ENCODE assay signal across 1 cellular context in the genomic region with DNA sequence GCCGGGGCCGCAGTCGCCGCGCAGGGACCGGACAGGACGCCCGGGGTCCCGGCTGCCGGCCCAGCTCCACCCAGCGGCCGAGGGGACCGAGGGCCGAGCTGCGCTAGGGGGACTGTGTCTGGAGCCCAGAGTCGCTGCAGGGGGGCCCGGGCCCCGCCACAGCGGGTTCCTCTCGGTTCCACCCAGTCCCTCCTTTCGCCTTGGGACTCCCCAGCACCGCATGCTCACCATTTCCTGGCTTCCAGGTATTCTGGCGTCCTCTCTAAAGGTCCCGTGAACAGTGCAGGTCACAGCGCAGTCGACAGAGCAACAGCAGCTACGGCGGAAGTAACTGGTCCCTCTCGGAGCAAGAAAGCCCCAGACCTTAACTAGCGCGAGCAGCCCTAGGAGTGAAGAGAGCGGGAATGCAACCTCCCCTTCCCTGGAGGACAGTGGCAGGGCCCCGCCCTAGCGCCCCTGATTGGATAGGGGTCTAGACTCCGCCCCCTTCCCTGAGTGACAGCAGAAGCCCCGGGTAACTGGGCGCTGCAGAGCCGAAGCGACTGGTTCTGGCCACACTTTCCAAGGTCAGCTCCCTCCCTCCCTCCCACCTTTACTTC.
TF ChIP-seq lines count a peak whose summit lies in the region.

Gene ZNF878 (minus strand): TSS at position 391 of the 599 bp plus-strand sequence. CDS start 160 bp downstream, at position 231.

TF ChIP-seq in WTC11, 78 proteins besides CTCF, POLR2A, EP300 and RAD21 (continued from another document and continues in another):
- TF ChIP-seq, protein P1, sequence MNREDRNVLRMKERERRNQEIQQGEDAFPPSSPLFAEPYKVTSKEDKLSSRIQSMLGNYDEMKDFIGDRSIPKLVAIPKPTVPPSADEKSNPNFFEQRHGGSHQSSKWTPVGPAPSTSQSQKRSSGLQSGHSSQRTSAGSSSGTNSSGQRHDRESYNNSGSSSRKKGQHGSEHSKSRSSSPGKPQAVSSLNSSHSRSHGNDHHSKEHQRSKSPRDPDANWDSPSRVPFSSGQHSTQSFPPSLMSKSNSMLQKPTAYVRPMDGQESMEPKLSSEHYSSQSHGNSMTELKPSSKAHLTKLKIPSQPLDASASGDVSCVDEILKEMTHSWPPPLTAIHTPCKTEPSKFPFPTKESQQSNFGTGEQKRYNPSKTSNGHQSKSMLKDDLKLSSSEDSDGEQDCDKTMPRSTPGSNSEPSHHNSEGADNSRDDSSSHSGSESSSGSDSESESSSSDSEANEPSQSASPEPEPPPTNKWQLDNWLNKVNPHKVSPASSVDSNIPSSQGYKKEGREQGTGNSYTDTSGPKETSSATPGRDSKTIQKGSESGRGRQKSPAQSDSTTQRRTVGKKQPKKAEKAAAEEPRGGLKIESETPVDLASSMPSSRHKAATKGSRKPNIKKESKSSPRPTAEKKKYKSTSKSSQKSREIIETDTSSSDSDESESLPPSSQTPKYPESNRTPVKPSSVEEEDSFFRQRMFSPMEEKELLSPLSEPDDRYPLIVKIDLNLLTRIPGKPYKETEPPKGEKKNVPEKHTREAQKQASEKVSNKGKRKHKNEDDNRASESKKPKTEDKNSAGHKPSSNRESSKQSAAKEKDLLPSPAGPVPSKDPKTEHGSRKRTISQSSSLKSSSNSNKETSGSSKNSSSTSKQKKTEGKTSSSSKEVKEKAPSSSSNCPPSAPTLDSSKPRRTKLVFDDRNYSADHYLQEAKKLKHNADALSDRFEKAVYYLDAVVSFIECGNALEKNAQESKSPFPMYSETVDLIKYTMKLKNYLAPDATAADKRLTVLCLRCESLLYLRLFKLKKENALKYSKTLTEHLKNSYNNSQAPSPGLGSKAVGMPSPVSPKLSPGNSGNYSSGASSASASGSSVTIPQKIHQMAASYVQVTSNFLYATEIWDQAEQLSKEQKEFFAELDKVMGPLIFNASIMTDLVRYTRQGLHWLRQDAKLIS (CRISPR knock-in tag; IDR thresholded peaks at IDR 0.05; ENCODE audit: borderline replicate concordance): no peak; the same call in 1 of the 2 replicates
- no peak for TF ChIP-seq CREB1 (CRISPR knock-in tag; IDR thresholded peaks at IDR 0.05)
- TF ChIP-seq NR2C2 (CRISPR knock-in tag; IDR thresholded peaks at IDR 0.05): no peak
- no peak for TF ChIP-seq ZNF671 (CRISPR knock-in tag; IDR thresholded peaks at IDR 0.05)
- no peak for TF ChIP-seq MYBL2 (CRISPR knock-in tag; IDR thresholded peaks at IDR 0.05)
- TF ChIP-seq, protein P2, sequence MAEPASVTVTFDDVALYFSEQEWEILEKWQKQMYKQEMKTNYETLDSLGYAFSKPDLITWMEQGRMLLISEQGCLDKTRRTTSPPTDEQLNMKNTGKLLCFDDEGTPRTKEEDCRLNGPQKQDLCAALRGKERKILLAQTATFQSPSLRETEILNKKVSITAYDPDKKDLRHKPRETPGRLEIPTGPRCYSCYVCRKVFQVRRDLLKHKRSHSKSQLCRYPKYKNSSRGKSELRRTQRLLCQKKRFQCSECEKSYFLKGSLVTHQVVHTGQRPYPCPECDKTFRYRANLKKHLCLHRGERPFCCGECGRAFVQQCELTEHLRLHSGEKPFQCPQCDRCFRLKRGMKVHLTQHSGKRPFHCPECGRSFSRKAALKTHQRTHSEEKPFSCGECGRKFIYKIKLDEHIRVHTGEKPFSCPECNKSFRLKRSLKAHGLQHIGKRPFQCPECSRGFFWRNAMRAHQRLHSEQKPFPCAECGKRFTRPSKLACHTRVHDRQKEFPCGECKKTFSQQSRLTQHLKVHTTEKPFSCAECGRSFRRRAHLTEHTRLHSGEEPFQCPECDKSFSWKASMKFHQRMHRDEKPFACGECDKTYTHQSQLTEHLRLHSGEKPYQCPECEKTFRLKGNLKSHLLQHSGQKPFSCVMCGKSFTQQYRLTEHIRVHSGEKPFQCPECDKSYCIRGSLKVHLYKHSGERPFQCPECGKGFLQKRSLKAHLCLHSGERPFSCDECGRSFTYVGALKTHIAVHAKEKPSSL (CRISPR knock-in tag; conservative IDR thresholded peaks at IDR 0.05): no peak
- peak; percentile 72; the same call in 1 of the 2 replicates for TF ChIP-seq GABPB1 (CRISPR knock-in tag; IDR thresholded peaks at IDR 0.05)
- no peak for TF ChIP-seq E2F4 (CRISPR knock-in tag; IDR thresholded peaks at IDR 0.05; ENCODE audit: borderline replicate concordance, low read depth)
- TF ChIP-seq RELA (CRISPR knock-in tag; IDR thresholded peaks at IDR 0.05; ENCODE audit: borderline replicate concordance): no peak
- TF ChIP-seq PREB (CRISPR knock-in tag; IDR thresholded peaks at IDR 0.05; ENCODE audit: borderline replicate concordance): no peak
- no peak for TF ChIP-seq SMAD3 (CRISPR knock-in tag; IDR thresholded peaks at IDR 0.05; ENCODE audit: borderline replicate concordance)
- TF ChIP-seq, protein P3, sequence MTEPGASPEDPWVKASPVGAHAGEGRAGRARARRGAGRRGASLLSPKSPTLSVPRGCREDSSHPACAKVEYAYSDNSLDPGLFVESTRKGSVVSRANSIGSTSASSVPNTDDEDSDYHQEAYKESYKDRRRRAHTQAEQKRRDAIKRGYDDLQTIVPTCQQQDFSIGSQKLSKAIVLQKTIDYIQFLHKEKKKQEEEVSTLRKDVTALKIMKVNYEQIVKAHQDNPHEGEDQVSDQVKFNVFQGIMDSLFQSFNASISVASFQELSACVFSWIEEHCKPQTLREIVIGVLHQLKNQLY (CRISPR knock-in tag; IDR thresholded peaks at IDR 0.05): no peak
- TF ChIP-seq GTF2I (CRISPR knock-in tag; conservative IDR thresholded peaks at IDR 0.05): no peak
- peak; percentile 69; the same call in 1 of the 2 replicates for TF ChIP-seq JUN (CRISPR knock-in tag; IDR thresholded peaks at IDR 0.05)
- TF ChIP-seq ZNF532 (CRISPR knock-in tag; IDR thresholded peaks at IDR 0.05; ENCODE audit: borderline replicate concordance): no peak
- TF ChIP-seq ZNF416 (CRISPR knock-in tag; IDR thresholded peaks at IDR 0.05): no peak
- no peak for TF ChIP-seq EMX1 (CRISPR knock-in tag; IDR thresholded peaks at IDR 0.05)
- TF ChIP-seq SP1 (CRISPR knock-in tag; conservative IDR thresholded peaks at IDR 0.05): peak; percentile 90
- TF ChIP-seq FOXJ3 (CRISPR knock-in tag; IDR thresholded peaks at IDR 0.05; ENCODE audit: borderline replicate concordance): no peak
- TF ChIP-seq HMGXB4 (CRISPR knock-in tag; IDR thresholded peaks at IDR 0.05): peak; percentile 71; the same call in 1 of the 2 replicates
- TF ChIP-seq RORB (CRISPR knock-in tag; IDR thresholded peaks at IDR 0.05): no peak
- no peak for TF ChIP-seq TCF7 (CRISPR knock-in tag; IDR thresholded peaks at IDR 0.05; ENCODE audit: low read depth)
- no peak for TF ChIP-seq ZNF281 (CRISPR knock-in tag; IDR thresholded peaks at IDR 0.05)
- TF ChIP-seq ZNF232 (CRISPR knock-in tag; IDR thresholded peaks at IDR 0.05): peak; percentile 81; the same call in 1 of the 2 replicates
- no peak for TF ChIP-seq PRRX2 (CRISPR knock-in tag; IDR thresholded peaks at IDR 0.05)
- TF ChIP-seq ELF4 (CRISPR knock-in tag; IDR thresholded peaks at IDR 0.05; ENCODE audit: low read depth): no peak
- TF ChIP-seq HMGA2 (CRISPR knock-in tag; IDR thresholded peaks at IDR 0.05): no peak
- no peak for TF ChIP-seq ZNF138 (CRISPR knock-in tag; conservative IDR thresholded peaks at IDR 0.05)
- TF ChIP-seq IRF2 (CRISPR knock-in tag; IDR thresholded peaks at IDR 0.05; ENCODE audit: borderline replicate concordance, low read depth): no peak
- no peak for TF ChIP-seq ZMAT4 (CRISPR knock-in tag; IDR thresholded peaks at IDR 0.05)
- peak; percentile 67; the same call in 1 of the 2 replicates for TF ChIP-seq ETV6 (CRISPR knock-in tag; IDR thresholded peaks at IDR 0.05)
- TF ChIP-seq GRHL2 (CRISPR knock-in tag; IDR thresholded peaks at IDR 0.05; ENCODE audit: insufficient replicate concordance, severe bottlenecking): no peak
- no peak for TF ChIP-seq ZSCAN18 (CRISPR knock-in tag; IDR thresholded peaks at IDR 0.05)
